ENCODE assay signal across 8 cellular contexts in the genomic region with DNA sequence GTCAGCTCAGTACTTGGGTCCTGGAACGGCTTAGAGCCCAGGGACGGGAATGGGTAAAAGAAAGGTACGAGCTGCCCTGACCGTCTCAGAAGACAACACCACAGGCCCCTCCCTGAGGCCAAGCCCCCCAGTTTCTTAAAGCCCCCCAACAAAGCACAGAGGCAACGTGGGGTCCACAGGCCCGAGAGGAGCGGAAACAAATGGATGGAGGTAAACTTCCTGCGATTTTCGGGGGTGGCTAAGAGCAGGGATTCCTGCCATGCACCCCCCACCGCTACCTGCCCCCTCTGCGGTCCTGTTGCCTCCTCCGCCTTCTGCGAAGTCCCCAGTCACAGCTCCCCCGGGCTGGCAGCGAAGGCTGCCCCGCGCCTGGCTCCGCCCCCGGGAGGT. TPM values are rescaled to one million over a fixed set of nuclear protein-coding genes. Genes with fewer than 3 reads are reported as not detected.
DNase-seq lines count a peak whose midpoint lies in the region; ATAC-seq, FAIRE-seq and TF ChIP-seq lines count a peak whose summit lies in the region.

No MANE protein-coding gene starts in this region.

- H3K4me3 ChIP-seq in SJCRH30: peak overlapping the region; percentile 99
- H3K4me3 ChIP-seq in endothelial cell of umbilical vein (replicated peaks in 1 of 3; ENCODE audit: insufficient read depth in 1 of 3, low read depth in 1 of 3, low read length in 3 of 3): peak overlapping the region in 2 of 3 experiments; percentile 48 to 51
- H3K4me3 ChIP-seq in naive thymus-derived CD4-positive, alpha-beta T cell (ENCODE audit: low read length): peak overlapping the region; percentile 39

- H3K4me3 Mint-ChIP-seq in naive thymus-derived CD4-positive, alpha-beta T cell: peak overlapping the region in 9 of 10 donors; percentile 62 to 85 (median 74)

- no peak overlapping the region for H2AFZ ChIP-seq in endothelial cell of umbilical vein (ENCODE audit: low read depth, low read length)

- CTCF ChIA-PET in endothelial cell of umbilical vein (lab: Charles Lee): interaction anchor here (0.6 to 1.2 kb wide), 3 partner anchors 11 to 267 kb away, joined by 3 to 4 read pairs (median 3); no protein-coding TSS in a partner anchor
- CTCF ChIA-PET in naive thymus-derived CD4-positive, alpha-beta T cell (lab: Charles Lee): no interaction called here

- H3K4me1 Mint-ChIP-seq in naive thymus-derived CD4-positive, alpha-beta T cell: peaks cover 0 to 23% (median 14%) of the 10 kb centered on the region in 7 donors

- H3K4me2 ChIP-seq in endothelial cell of umbilical vein (ENCODE audit: insufficient read depth, low read length): peak overlapping the region; percentile 31

- intact Hi-C loops in endothelial cell of umbilical vein (cut with micrococcal nuclease): no loop called here
- intact Hi-C loops in naive thymus-derived CD4-positive, alpha-beta T cell (cut with micrococcal nuclease): no loop called here

- H3K36me3 Mint-ChIP-seq in naive thymus-derived CD4-positive, alpha-beta T cell: peaks cover 0 to 4% (median 0%) of the 10 kb centered on the region in 5 donors

- POLR2A ChIA-PET in endothelial cell of umbilical vein (lab: Charles Lee): interaction anchor here (0.7 kb wide), 2 partner anchors 17 to 85 kb away, joined by 3 to 4 read pairs; no protein-coding TSS in a partner anchor
- POLR2A ChIA-PET in naive thymus-derived CD4-positive, alpha-beta T cell (lab: Charles Lee): no interaction called here

- ATAC-seq in naive thymus-derived CD4-positive, alpha-beta T cell: peak; percentile 30

- H3K9ac ChIP-seq in endothelial cell of umbilical vein (replicated peaks; ENCODE audit: extremely low read depth, insufficient read depth, low read length): no peak overlapping the region

- H3K27me3 Mint-ChIP-seq in naive thymus-derived CD4-positive, alpha-beta T cell: peaks cover 0 to 26% (median 7%) of the 10 kb centered on the region in 5 donors

- no peaks in the 10 kb centered on the region for H3K27me3 ChIP-seq in SJCRH30
- H3K27me3 ChIP-seq in endothelial cell of umbilical vein (ENCODE audit: control insufficient read depth in 2 of 2, insufficient read depth in 2 of 2, low read length in 2 of 2): peaks cover 4 to 13% of the 10 kb centered on the region in 2 experiments
- H3K27me3 ChIP-seq in naive thymus-derived CD4-positive, alpha-beta T cell (ENCODE audit: control insufficient read depth in 2 of 2, insufficient read depth in 2 of 2, low read length in 2 of 2): no peaks in the 10 kb centered on the region

- no peaks in the 10 kb centered on the region for H3K79me2 ChIP-seq in endothelial cell of umbilical vein (ENCODE audit: control insufficient read depth, insufficient read depth, low read length)

- DNase-seq in GM13977 (ENCODE audit: low spot score): peak; percentile 72
- no peak for DNase-seq in SJCRH30
- DNase-seq in endothelial cell of umbilical vein (ENCODE audit: low read depth, low spot score): no peak
- DNase-seq in naive thymus-derived CD4-positive, alpha-beta T cell: peak in 5 of 9 donors; percentile 10 to 27 (median 12)
- DNase-seq in activated effector memory CD4-positive, alpha-beta T cell treated with Interleukin-2 at 50 U/mL for 16 hours: no peak
- DNase-seq in RKO (ENCODE audit: low spot score): no peak
- no peak for DNase-seq in NCI-H2081 treated with DMSO at 0.1 percent for 48 hours (lab: John Stamatoyannopoulos, UW)
- DNase-seq in HCEC 1CT: no peak

- H3K27ac ChIP-seq in SJCRH30 (no peak overlapping the region), endothelial cell of umbilical vein (ENCODE audit: insufficient read depth, low read depth, low read length) (no peak overlapping the region)
- H3K27ac ChIP-seq in naive thymus-derived CD4-positive, alpha-beta T cell (ENCODE audit: low read depth, low read length): no peak overlapping the region

- H3K9me1 ChIP-seq in endothelial cell of umbilical vein (replicated peaks; ENCODE audit: control insufficient read depth, extremely low read depth, insufficient read depth, low read length): no peaks in the 10 kb centered on the region

- TF ChIP-seq CTCF in GM13977 (IDR thresholded peaks at IDR 0.05; ENCODE audit: extremely low read depth, insufficient read depth, missing control alignments): no peak
- TF ChIP-seq CTCF in endothelial cell of umbilical vein (IDR thresholded peaks at IDR 0.05; ENCODE audit: extremely low read depth in 1 of 2, insufficient read depth in 1 of 2, low read depth in 1 of 2, low read length in 2 of 2): no peak

- no peak for TF ChIP-seq POLR2A in endothelial cell of umbilical vein (IDR thresholded peaks at IDR 0.05; ENCODE audit: low read depth, low read length)

- H3K9me3 Mint-ChIP-seq in naive thymus-derived CD4-positive, alpha-beta T cell: no peaks in the 10 kb centered on the region

- dilution Hi-C loops in endothelial cell of umbilical vein (cut with MboI; ENCODE audit: extremely low pct_ligation_motif_present, low sequenced_read_pairs): no loop called here

- no peaks in the 10 kb centered on the region for H3K9me3 ChIP-seq in SJCRH30 (replicated peaks)
- H3K9me3 ChIP-seq in endothelial cell of umbilical vein (replicated peaks; ENCODE audit: control insufficient read depth, insufficient read depth, low read length): no peaks in the 10 kb centered on the region
- no peaks in the 10 kb centered on the region for H3K9me3 ChIP-seq in naive thymus-derived CD4-positive, alpha-beta T cell (ENCODE audit: control insufficient read depth in 2 of 3, low read length in 3 of 3)

- H3K4me1 ChIP-seq in SJCRH30 (no peaks in the 10 kb centered on the region), endothelial cell of umbilical vein (ENCODE audit: control insufficient read depth, extremely low read depth, insufficient read depth, low read length) (peaks cover 6% of the 10 kb centered on the region)
- H3K4me1 ChIP-seq in naive thymus-derived CD4-positive, alpha-beta T cell (ENCODE audit: control insufficient read depth in 2 of 2, insufficient read depth in 2 of 2, low read length in 2 of 2): peaks cover 6 to 11% of the 10 kb centered on the region in 2 donors

- H3K27ac Mint-ChIP-seq in naive thymus-derived CD4-positive, alpha-beta T cell: no peak overlapping the region

- BruUV-seq in endothelial cell of umbilical vein (replicated peaks; lab: Mats Ljungman, UMichigan): no TSS peak

- H4K20me1 ChIP-seq in endothelial cell of umbilical vein (replicated peaks; ENCODE audit: control insufficient read depth, extremely low read depth, insufficient read depth, low read length): no peaks in the 10 kb centered on the region

- H3K36me3 ChIP-seq in SJCRH30 (no peaks in the 10 kb centered on the region), endothelial cell of umbilical vein (ENCODE audit: control insufficient read depth in 2 of 2, extremely low read depth in 1 of 2, insufficient read depth in 2 of 2, low read length in 2 of 2) (no peaks in the 10 kb centered on the region)
- no peaks in the 10 kb centered on the region for H3K36me3 ChIP-seq in naive thymus-derived CD4-positive, alpha-beta T cell (ENCODE audit: control insufficient read depth in 2 of 3, insufficient read depth in 3 of 3, low read length in 3 of 3)

- no peak for FAIRE-seq in endothelial cell of umbilical vein (lab: Jason Lieb, UNC)

- in situ Hi-C loops in GM13977 (cut with MboI; ENCODE audit: low pct_unique_long_range_greater_than_20kb, low sequenced_read_pairs, unreplicated experiment): no loop called here

TF ChIP-seq in endothelial cell of umbilical vein, 7 proteins besides CTCF, POLR2A, EP300 and RAD21:
- TF ChIP-seq POLR2AphosphoS5 (IDR thresholded peaks at IDR 0.05; ENCODE audit: insufficient read depth, low read depth, low read length) (no peak), FOS (IDR thresholded peaks at IDR 0.05; ENCODE audit: borderline replicate concordance, insufficient read depth, low read length) (no peak), GATA2 (IDR thresholded peaks at IDR 0.05; ENCODE audit: insufficient read depth, insufficient read length, low read depth, low read length) (no peak), MYC (IDR thresholded peaks at IDR 0.05; ENCODE audit: low read depth, low read length) (no peak), JUN (IDR thresholded peaks at IDR 0.05; ENCODE audit: borderline replicate concordance, insufficient read depth, insufficient read length, low read depth) (no peak)
- TF ChIP-seq, protein P1, sequence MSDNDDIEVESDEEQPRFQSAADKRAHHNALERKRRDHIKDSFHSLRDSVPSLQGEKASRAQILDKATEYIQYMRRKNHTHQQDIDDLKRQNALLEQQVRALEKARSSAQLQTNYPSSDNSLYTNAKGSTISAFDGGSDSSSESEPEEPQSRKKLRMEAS (IDR thresholded peaks at IDR 0.05; ENCODE audit: insufficient read depth, insufficient read length): no peak

RNA-seq across cellular contexts. Expression of gene PTPRS, which starts 48.2 kb away (rescaled TPM):
- total RNA-seq in SJCRH30 (2014; rRNA removed; shearing (Covaris generic)): 21.8 and 22.2 TPM in 2 replicates
- 12.5 and 16.1 TPM in 2 replicates for total RNA-seq in endothelial cell of umbilical vein
- 10.1 and 13.1 TPM in 2 replicates for polyA plus RNA-seq in endothelial cell of umbilical vein
- polyA plus RNA-seq in endothelial cell of umbilical vein (2011; cell fraction: cytosol; rRNA removed): 5.5 and 7.4 TPM in 2 replicates
- 17.3 and 19.8 TPM in 2 replicates for polyA plus RNA-seq in endothelial cell of umbilical vein (2011; cell fraction: nucleus; rRNA removed)
- 12.7 and 19.1 TPM in 2 replicates for polyA plus RNA-seq in endothelial cell of umbilical vein (2012)
- 20.1 and 21.9 TPM in 2 replicates for polyA minus RNA-seq in endothelial cell of umbilical vein
- 37.2 TPM for polyA minus RNA-seq in endothelial cell of umbilical vein (2011; cell fraction: cytosol; rRNA and poly(A)+ RNA removed)
- polyA minus RNA-seq in endothelial cell of umbilical vein (2011; cell fraction: nucleus; rRNA and poly(A)+ RNA removed): 8.8 and 11.9 TPM in 2 replicates
- total RNA-seq in naive thymus-derived CD4-positive, alpha-beta T cell: 1 to 10 TPM in 4 of 5 experiments, not detected in 1; 2.5 to 9.3 (median 5.0) TPM
- 1 to 10 TPM in 1 of 2 donors, under 1 TPM in 1; 0.51 to 2.0 TPM for polyA plus RNA-seq in naive thymus-derived CD4-positive, alpha-beta T cell

Comparison
In these comparisons a context has a peak if more than half of its experiments do, and no peak if none do; other contexts are left out.
1. DNase-seq: peak in GM13977 (single experiment) and naive thymus-derived CD4-positive, alpha-beta T cell (5 of 9); none in SJCRH30 (0 of 2), endothelial cell of umbilical vein (single experiment), activated effector memory CD4-positive, alpha-beta T cell treated with Interleukin-2 at 50 U/mL for 16 hours (single experiment), RKO (single experiment), NCI-H2081 treated with DMSO at 0.1 percent for 48 hours (single experiment) and HCEC 1CT (single experiment).
2. H3K4me3 ChIP-seq: peak in every context shown above with its lines; median percentile 99 in SJCRH30; 50 in endothelial cell of umbilical vein; 39 in naive thymus-derived CD4-positive, alpha-beta T cell.